Comparison of ENCODE assay signal across 15 cellular contexts in genomic region chr4:110270492-110271197, GRCh38.
DNase-seq lines count a peak whose midpoint lies in the region; TF ChIP-seq lines count a peak whose summit lies in the region.
"Had no signal": no experiment of that assay in that cellular context is flagged by ENCODE, and none has a peak within 500 bp of the region (broad histone marks: within the 10 kb centered on the region; RNA-seq: fewer than 3 reads in every experiment).

No MANE protein-coding gene starts in this region.

- no peaks in the 10 kb centered on the region for H3K27me3 ChIP-seq in MG63
- H3K27me3 ChIP-seq in kidney epithelial cell (ENCODE audit: control insufficient read depth, insufficient read depth, low read length) = no peaks in the 10 kb centered on the region

- H3K4me3 ChIP-seq in MG63 = no peak overlapping the region
- no peak overlapping the region for H3K4me3 ChIP-seq in kidney epithelial cell (ENCODE audit: low read depth, low read length)

- TF ChIP-seq CTCF in kidney epithelial cell (IDR thresholded peaks at IDR 0.05; ENCODE audit: insufficient read depth, low read length, poor library complexity, severe bottlenecking) = no peak
- no peak for TF ChIP-seq CTCF in GM10266 (IDR thresholded peaks at IDR 0.05; ENCODE audit: control insufficient read depth, insufficient read depth, low read depth, missing control alignments)

- no peaks in the 10 kb centered on the region for H3K9me3 ChIP-seq in MG63

- DNase-seq in AG20443 (ENCODE audit: low spot score) (peak; percentile 84), MG63 (peak; percentile 61), astrocyte of the hippocampus (ENCODE audit: low read depth, low spot score) (peak; percentile 88), kidney epithelial cell (ENCODE audit: low read depth) (peak; percentile 52), mucosa of gallbladder (ENCODE audit: low spot score) (no peak), posterior cingulate gyrus (no peak), GM10266 (ENCODE audit: extremely low spot score) (no peak)
- DNase-seq in activated CD4-positive, alpha-beta T cell treated with anti-CD3 and anti-CD28 coated beads for 48 hours = no peak
- DNase-seq: activated CD8-positive, alpha-beta memory T cell treated with anti-CD3 and anti-CD28 coated beads, Interleukin-2, amount 50 U/mL, for 4 hours; left cardiac atrium; natural killer cell; NCI-H1694; NCI-H774; SIG-M5; stimulated activated naive CD4-positive, alpha-beta T cell treated with Interleukin-2 at 50 U/mL for 16 hours had no signal

- no peaks in the 10 kb centered on the region for H3K36me3 ChIP-seq in MG63
- no peaks in the 10 kb centered on the region for H3K36me3 ChIP-seq in kidney epithelial cell (ENCODE audit: control insufficient read depth, insufficient read depth, low read length)

- intact Hi-C loops in posterior cingulate gyrus (cut with DNase I) = no loop called here

Comparison
In these comparisons a context has a peak if more than half of its experiments do, and no peak if none do; other contexts are left out.
1. DNase-seq: peak in AG20443 (single experiment), MG63 (single experiment), astrocyte of the hippocampus (single experiment) and kidney epithelial cell (single experiment); none in mucosa of gallbladder (single experiment), posterior cingulate gyrus (0 of 10), activated CD4-positive, alpha-beta T cell treated with anti-CD3 and anti-CD28 coated beads for 48 hours (single experiment) and GM10266 (single experiment).